Comparison of ENCODE assay signal across 2 cellular contexts in the genomic region with DNA sequence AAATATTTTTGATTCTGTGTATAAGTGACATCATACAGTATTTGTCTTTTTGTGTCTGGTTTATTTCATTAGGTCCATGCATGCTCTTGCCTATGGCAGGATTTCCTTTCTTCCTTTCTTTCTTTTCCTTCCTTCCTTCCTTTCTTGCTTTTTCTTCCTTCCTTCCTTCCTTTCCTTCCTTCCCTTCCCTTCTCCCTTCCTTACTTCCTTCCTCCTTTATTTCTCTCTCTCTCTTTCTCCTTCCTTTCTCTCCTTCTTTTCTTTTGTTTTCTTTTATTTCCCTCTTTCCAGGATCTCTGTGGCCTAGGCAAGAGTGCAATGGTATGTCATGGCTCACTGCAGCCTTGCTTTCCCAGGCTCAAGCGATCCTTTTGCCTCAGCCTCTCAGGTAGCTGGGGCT.
TF ChIP-seq lines count a peak whose summit lies in the region.

No MANE protein-coding gene starts in this region.

TF ChIP-seq in GM23338, 12 proteins besides CTCF, POLR2A, EP300 and RAD21 (continued from another document):
- TF ChIP-seq CREB1 (CRISPR knock-in tag; IDR thresholded peaks at IDR 0.05; ENCODE audit: low read depth), result no peak
- no peak for TF ChIP-seq JUNB (IDR thresholded peaks at IDR 0.05; ENCODE audit: unreplicated experiment)

TF ChIP-seq in K562, 482 proteins besides CTCF, POLR2A, EP300 and RAD21 (continued from another document):
- TF ChIP-seq SMARCA5 (IDR thresholded peaks at IDR 0.05) (peak; percentile 13; the same call in 1 of the 2 replicates), PCBP1 (IDR thresholded peaks at IDR 0.05; ENCODE audit: low read depth, low read length, poor library complexity, severe bottlenecking) (no peak), ARHGAP35 (IDR thresholded peaks at IDR 0.05; ENCODE audit: partially characterized antibody) (peak; percentile 22), FUS (optimal IDR thresholded peaks at IDR 0.05; ENCODE audit: low read depth, low read length) (no peak), CEBPB (tag; IDR thresholded peaks at IDR 0.05) (no peak), TBP (optimal IDR thresholded peaks at IDR 0.05; ENCODE audit: low read depth, low read length) (no peak)
- TF ChIP-seq, protein P1, sequence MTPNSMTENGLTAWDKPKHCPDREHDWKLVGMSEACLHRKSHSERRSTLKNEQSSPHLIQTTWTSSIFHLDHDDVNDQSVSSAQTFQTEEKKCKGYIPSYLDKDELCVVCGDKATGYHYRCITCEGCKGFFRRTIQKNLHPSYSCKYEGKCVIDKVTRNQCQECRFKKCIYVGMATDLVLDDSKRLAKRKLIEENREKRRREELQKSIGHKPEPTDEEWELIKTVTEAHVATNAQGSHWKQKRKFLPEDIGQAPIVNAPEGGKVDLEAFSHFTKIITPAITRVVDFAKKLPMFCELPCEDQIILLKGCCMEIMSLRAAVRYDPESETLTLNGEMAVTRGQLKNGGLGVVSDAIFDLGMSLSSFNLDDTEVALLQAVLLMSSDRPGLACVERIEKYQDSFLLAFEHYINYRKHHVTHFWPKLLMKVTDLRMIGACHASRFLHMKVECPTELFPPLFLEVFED (CRISPR knock-in tag; conservative IDR thresholded peaks at IDR 0.05), result peak; percentile 90; the same call in 1 of the 2 replicates
- TF ChIP-seq, protein P2, sequence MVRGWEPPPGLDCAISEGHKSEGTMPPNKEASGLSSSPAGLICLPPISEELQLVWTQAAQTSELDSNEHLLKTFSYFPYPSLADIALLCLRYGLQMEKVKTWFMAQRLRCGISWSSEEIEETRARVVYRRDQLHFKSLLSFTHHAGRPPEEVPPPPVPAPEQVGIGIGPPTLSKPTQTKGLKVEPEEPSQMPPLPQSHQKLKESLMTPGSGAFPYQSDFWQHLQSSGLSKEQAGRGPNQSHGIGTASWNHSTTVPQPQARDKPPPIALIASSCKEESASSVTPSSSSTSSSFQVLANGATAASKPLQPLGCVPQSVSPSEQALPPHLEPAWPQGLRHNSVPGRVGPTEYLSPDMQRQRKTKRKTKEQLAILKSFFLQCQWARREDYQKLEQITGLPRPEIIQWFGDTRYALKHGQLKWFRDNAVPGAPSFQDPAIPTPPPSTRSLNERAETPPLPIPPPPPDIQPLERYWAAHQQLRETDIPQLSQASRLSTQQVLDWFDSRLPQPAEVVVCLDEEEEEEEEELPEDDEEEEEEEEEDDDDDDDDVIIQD (CRISPR knock-in tag; IDR thresholded peaks at IDR 0.05), result no peak
